Comparison of ENCODE assay signal across 14 cellular contexts in the genomic region with DNA sequence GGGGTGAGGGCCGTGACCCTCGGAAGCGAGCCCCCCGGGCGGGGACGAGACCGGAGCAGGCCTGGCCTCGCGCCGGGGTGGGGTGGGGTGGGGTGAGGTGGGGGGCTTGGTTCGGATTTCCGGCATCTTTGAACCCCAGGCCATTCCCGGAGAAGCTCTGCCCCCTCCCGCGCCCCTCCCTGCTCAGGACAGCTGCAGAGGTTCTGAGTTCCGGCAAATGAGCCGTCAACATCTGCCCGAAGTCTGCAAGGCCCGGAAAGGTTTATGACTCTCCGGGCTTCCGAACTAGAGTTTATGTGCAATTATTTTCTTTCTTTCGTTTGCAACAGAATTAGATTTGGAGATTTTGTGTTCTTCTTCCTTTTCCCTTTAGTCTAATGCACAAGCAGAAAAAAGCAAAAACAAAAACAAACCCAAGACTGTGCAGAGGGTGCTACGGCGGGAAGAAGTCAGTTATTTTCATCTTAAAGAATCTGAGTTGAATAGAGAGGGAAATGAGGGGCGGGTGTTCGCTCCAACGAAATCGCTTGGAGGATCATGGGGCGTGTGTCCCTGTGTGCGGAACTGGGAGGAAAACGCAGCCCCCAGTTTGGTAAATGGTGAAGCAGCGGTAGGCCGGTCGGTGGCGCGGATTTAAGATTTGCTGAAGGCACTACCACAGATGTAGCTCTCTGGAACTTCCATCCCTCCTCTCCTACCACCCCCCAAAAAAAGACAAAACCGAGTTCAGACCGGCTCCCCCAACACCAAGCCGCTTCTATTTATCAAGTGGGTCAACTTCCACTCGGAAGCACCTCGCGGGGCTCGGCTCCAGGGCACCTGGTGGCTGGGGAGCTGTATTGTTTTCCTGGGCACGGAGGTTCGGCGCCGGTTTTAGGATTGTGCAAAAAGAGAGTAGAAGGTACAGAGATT. TPM values are rescaled to one million over a fixed set of nuclear protein-coding genes. Genes with fewer than 3 reads are reported as not detected.
DNase-seq lines count a peak whose midpoint lies in the region; ATAC-seq, FAIRE-seq and TF ChIP-seq lines count a peak whose summit lies in the region.
"Had no signal": no experiment of that assay in that cellular context is flagged by ENCODE, and none has a peak within 500 bp of the region (broad histone marks: within the 10 kb centered on the region; RNA-seq: fewer than 3 reads in every experiment).

No MANE protein-coding gene starts in this region.

- H3K27me3 Mint-ChIP-seq in neural progenitor cell (ENCODE audit: insufficient read depth, low read depth), result peaks cover 73% of the 10 kb centered on the region

- POLR2A ChIA-PET in K562 (lab: Yijun Ruan, JAX), result interaction anchor here (0.6 kb wide), 2 partner anchors 10 to 533 kb away, joined by 3 read pairs; no protein-coding TSS in a partner anchor

- H4K20me1 ChIP-seq in K562 (replicated peaks; ENCODE audit: control insufficient read depth, insufficient read depth, low read length) (peaks cover 4% of the 10 kb centered on the region), neural progenitor cell (ENCODE audit: low read depth) (peaks cover 93% of the 10 kb centered on the region)

- H3K4me3 ChIP-seq in HUES48 (ENCODE audit: low read depth, low read length) (peak overlapping the region; percentile 7; the same call in 1 of the 2 replicates), K562 (no peak overlapping the region), neural progenitor cell (peak overlapping the region; percentile 76)
- H3K4me3 ChIP-seq: SJSA1 had no signal

- H3K27ac Mint-ChIP-seq in neural progenitor cell, result no peak overlapping the region

- FAIRE-seq in K562 (lab: Jason Lieb, UNC), result no peak

- intact Hi-C loops in K562 (cut with micrococcal nuclease), result no loop called here

- H3K27me3 ChIP-seq in HUES48 (ENCODE audit: control insufficient read depth, insufficient read depth, low read length), result peaks cover 100% of the 10 kb centered on the region
- peaks cover 60 to 88% of the 10 kb centered on the region in 2 experiments for H3K27me3 ChIP-seq in K562 (ENCODE audit: control insufficient read depth in 2 of 2, insufficient read depth in 2 of 2, low read length in 2 of 2)
- peaks cover 100% of the 10 kb centered on the region for H3K27me3 ChIP-seq in neural progenitor cell

- TF ChIP-seq RAD21 in K562 (CRISPR knock-in tag; conservative IDR thresholded peaks at IDR 0.05 in 1 of 2, IDR thresholded peaks at IDR 0.05 in 1 of 2), result no peak

- H3K9me1 ChIP-seq in K562 (ENCODE audit: control insufficient read depth, insufficient read depth, low read length), result peaks cover 2% of the 10 kb centered on the region

- 12% methylated on average over 32 of the region's 47 CpGs for WGBS in K562 (ENCODE audit: insufficient coverage, low coverage, missing lambda C conversion rate)

- TF ChIP-seq POLR2A in K562 (conservative IDR thresholded peaks at IDR 0.05), result no peak

- H3K4me3 Mint-ChIP-seq in neural progenitor cell, result peak overlapping the region; percentile 79

- H3K9me3 ChIP-seq in HUES48 (ENCODE audit: control insufficient read depth, insufficient read depth, low read length) (no peaks in the 10 kb centered on the region), K562 (replicated peaks; ENCODE audit: control insufficient read depth, insufficient read depth, low read depth, low read length) (no peaks in the 10 kb centered on the region), neural progenitor cell (ENCODE audit: low read depth) (no peaks in the 10 kb centered on the region)
- H3K9me3 ChIP-seq: breast epithelium had no signal

- peaks cover 70% of the 10 kb centered on the region for H3F3A ChIP-seq in neural progenitor cell (ENCODE audit: low read depth)

- DNase-seq in ELF-1 (ENCODE audit: low read depth, low spot score) (peak; percentile 54), K562 (ENCODE audit: extremely low read depth in 1 of 4, low spot score in 3 of 4) (no peak), neural progenitor cell (ENCODE audit: low spot score) (peak; percentile 58), pons (ENCODE audit: low spot score) (no peak)
- DNase-seq: activated CD4-positive, alpha-beta T cell treated with anti-CD3 and anti-CD28 coated beads, Interleukin-2, amount 50 U/mL, for 48 hours; MV-4-11; NCI-H82; spleen had no signal

- no peak overlapping the region for H2AFZ ChIP-seq in K562 (ENCODE audit: low read depth, low read length)
- H2AFZ ChIP-seq in neural progenitor cell (replicated peaks), result no peak overlapping the region

- no peaks in the 10 kb centered on the region for H3K79me2 ChIP-seq in K562 (ENCODE audit: control insufficient read depth, insufficient read depth, low read length)
- H3K79me2 ChIP-seq in neural progenitor cell (ENCODE audit: low read depth), result peaks cover 91% of the 10 kb centered on the region

- no TSS peak for BruUV-seq in K562 (replicated peaks; lab: Mats Ljungman, UMichigan)

- peaks cover 31% of the 10 kb centered on the region for H3K4me1 Mint-ChIP-seq in neural progenitor cell

- peaks cover 41% of the 10 kb centered on the region for H3K4me1 ChIP-seq in HUES48 (ENCODE audit: control insufficient read depth, insufficient read depth, low read length)
- H3K4me1 ChIP-seq in K562 (replicated peaks in 1 of 2; ENCODE audit: control insufficient read depth in 2 of 2, insufficient read depth in 2 of 2, low read length in 2 of 2), result peaks cover 0 to 44% of the 10 kb centered on the region in 2 experiments; a peak in 3 of 5 replicates
- H3K4me1 ChIP-seq in neural progenitor cell, result peaks cover 50% of the 10 kb centered on the region

- no peaks in the 10 kb centered on the region for H3K36me3 ChIP-seq in HUES48 (ENCODE audit: control insufficient read depth, insufficient read depth, low read length)
- H3K36me3 ChIP-seq in K562 (ENCODE audit: control insufficient read depth, insufficient read depth, low read length), result no peaks in the 10 kb centered on the region
- peaks cover 5% of the 10 kb centered on the region for H3K36me3 ChIP-seq in neural progenitor cell
- H3K36me3 ChIP-seq: breast epithelium, SJSA1, spleen had no signal

- peaks cover 2% of the 10 kb centered on the region for H3K9me3 Mint-ChIP-seq in neural progenitor cell

- H3K4me2 ChIP-seq in K562 (ENCODE audit: insufficient read depth, low read length), result no peak overlapping the region
- H3K4me2 ChIP-seq in neural progenitor cell, result peak overlapping the region; percentile 92

- no peak for TF ChIP-seq EP300 in K562 (IDR thresholded peaks at IDR 0.05; ENCODE audit: low read length)

- CTCF ChIA-PET in K562 (lab: Yijun Ruan, JAX; ENCODE audit: low intra/inter-chr PET ratio), result no interaction called here

- peaks cover 2% of the 10 kb centered on the region for H3K36me3 Mint-ChIP-seq in neural progenitor cell

- H3K9ac ChIP-seq in HUES48 (ENCODE audit: low read depth, low read length) (no peak overlapping the region), K562 (ENCODE audit: insufficient read depth in 1 of 2, low read depth in 2 of 2, low read length in 2 of 2) (no peak overlapping the region), neural progenitor cell (no peak overlapping the region)

- in situ Hi-C loops in K562 (cut with MboI), result no loop called here

- no peak overlapping the region for H3K27ac ChIP-seq in HUES48 (ENCODE audit: low read depth, low read length)
- no peak overlapping the region for H3K27ac ChIP-seq in K562 (ENCODE audit: extremely low read depth, low read depth, low read length)
- H3K27ac ChIP-seq in neural progenitor cell, result no peak overlapping the region
- H3K27ac ChIP-seq: breast epithelium, SJSA1, spleen had no signal

- TF ChIP-seq CTCF in K562 (IDR thresholded peaks at IDR 0.05 in 2 of 3, conservative IDR thresholded peaks at IDR 0.05 in 1 of 3; ENCODE audit: insufficient read depth in 2 of 3, low read depth in 1 of 3, low read length in 3 of 3) (no peak), neural progenitor cell (IDR thresholded peaks at IDR 0.05) (peak; percentile 9)

- ATAC-seq in K562 (no peak), GM21619 (IDR thresholded peaks at IDR 0.05; ENCODE audit: unreplicated experiment) (no peak), HG03097 (IDR thresholded peaks at IDR 0.05; ENCODE audit: low FRiP score, unreplicated experiment) (no peak)
- ATAC-seq: esophagus mucosa had no signal

TF ChIP-seq in K562, 482 proteins besides CTCF, POLR2A, EP300 and RAD21 (continues in another document):
- TF ChIP-seq CBX8 (IDR thresholded peaks at IDR 0.05; ENCODE audit: borderline replicate concordance, extremely low read depth, low read depth, low read length, poor library complexity, severe bottlenecking) (peak; percentile 98), CBX2 (IDR thresholded peaks at IDR 0.05; ENCODE audit: insufficient read depth, low read length, poor library complexity, severe bottlenecking) (peak; percentile 92)

RNA-seq across cellular contexts. Expression of gene LHX2, which starts 4.8 kb away (rescaled TPM):
- total RNA-seq in K562 (2011; cell fraction: chromatin; rRNA removed; ENCODE audit: low replicate concordance), result not detected in 2 replicates
- total RNA-seq in K562 (2011; cell fraction: nucleolus; rRNA removed), result not detected in 2 replicates
- not detected in 2 replicates for total RNA-seq in K562 (2011; cell fraction: nucleoplasm; rRNA removed)
- total RNA-seq in K562 (2014; rRNA removed) (not detected in 2 replicates), K562 (2014; rRNA removed; fragmentation: Illumina TruSeq; extraction: Trizol) (not detected in 2 replicates), K562 (2015; rRNA removed; fragmentation: Illumina TruSeq; extraction: Trizol) (not detected in 2 replicates), K562 (2021) (0.07 TPM in 1 of 2 replicates, not detected in the other), neural progenitor cell (ENCODE audit: low replicate concordance) (36.3 and 59.5 TPM in 2 replicates)
- polyA plus RNA-seq in K562 (2011; rRNA removed) (not detected in 2 replicates), K562 (2014; fragmentation: Illumina TruSeq; extraction: Trizol) (not detected in 2 replicates), K562 (2014; fragmentation: Nextera tagmentation; extraction: Ambion mirVana) (not detected), K562 (2014; rRNA removed) (not detected in 2 replicates)
- polyA plus RNA-seq in K562 (2011; cell fraction: cytosol; rRNA removed), result not detected in 2 replicates
- not detected in 2 replicates for polyA plus RNA-seq in K562 (2011; cell fraction: nucleus; rRNA removed)
- 0.14 TPM in 1 of 2 replicates, not detected in the other for polyA plus RNA-seq in K562 (2012)
- not detected in 2 replicates for polyA minus RNA-seq in K562 (2011; rRNA and poly(A)+ RNA removed)
- not detected in 2 replicates for polyA minus RNA-seq in K562 (2011; cell fraction: cytosol; rRNA and poly(A)+ RNA removed)
- polyA minus RNA-seq in K562 (2011; cell fraction: nucleus; rRNA and poly(A)+ RNA removed), result not detected in 2 replicates
- total RNA-seq: breast epithelium, esophagus mucosa had no signal

Comparison
In these comparisons a context has a peak if more than half of its experiments do, and no peak if none do; other contexts are left out.
1. DNase-seq: peak in ELF-1 (single experiment) and neural progenitor cell (single experiment); none in K562 (0 of 4) and pons (single experiment).
2. RNA of gene LHX2, which starts 4.8 kb away (total RNA-seq): 36.3 to 59.5 TPM in neural progenitor cell; 0.07 TPM in K562; every median in the first group is over 10 times any median in the second.